In genomic region chr7:80614911-80615310, GRCh38 we compare ENCODE assay signal across 1 cellular context.
TF ChIP-seq lines count a peak whose summit lies in the region.

No MANE protein-coding gene starts in this region.

TF ChIP-seq in WTC11, 78 proteins besides CTCF, POLR2A, EP300 and RAD21 (continued from another document):
- TF ChIP-seq STAT6 (CRISPR knock-in tag; conservative IDR thresholded peaks at IDR 0.05; ENCODE audit: low read depth) (no peak), FOXP4 (CRISPR knock-in tag; IDR thresholded peaks at IDR 0.05) (no peak), ERG (CRISPR knock-in tag; IDR thresholded peaks at IDR 0.05) (no peak), USF2 (CRISPR knock-in tag; IDR thresholded peaks at IDR 0.05) (no peak), NR2C2 (CRISPR knock-in tag; IDR thresholded peaks at IDR 0.05) (no peak), ZNF425 (CRISPR knock-in tag; conservative IDR thresholded peaks at IDR 0.05) (no peak), ZNF532 (CRISPR knock-in tag; IDR thresholded peaks at IDR 0.05; ENCODE audit: borderline replicate concordance) (no peak), MLX (CRISPR knock-in tag; IDR thresholded peaks at IDR 0.05) (no peak), ATF1 (CRISPR knock-in tag; IDR thresholded peaks at IDR 0.05) (no peak), ZNF219 (CRISPR knock-in tag; IDR thresholded peaks at IDR 0.05; ENCODE audit: borderline replicate concordance) (no peak), HMGA2 (CRISPR knock-in tag; IDR thresholded peaks at IDR 0.05) (no peak), PRDM15 (CRISPR knock-in tag; IDR thresholded peaks at IDR 0.05) (no peak)
